17 cellular contexts compared by ENCODE assay signal in the genomic region with DNA sequence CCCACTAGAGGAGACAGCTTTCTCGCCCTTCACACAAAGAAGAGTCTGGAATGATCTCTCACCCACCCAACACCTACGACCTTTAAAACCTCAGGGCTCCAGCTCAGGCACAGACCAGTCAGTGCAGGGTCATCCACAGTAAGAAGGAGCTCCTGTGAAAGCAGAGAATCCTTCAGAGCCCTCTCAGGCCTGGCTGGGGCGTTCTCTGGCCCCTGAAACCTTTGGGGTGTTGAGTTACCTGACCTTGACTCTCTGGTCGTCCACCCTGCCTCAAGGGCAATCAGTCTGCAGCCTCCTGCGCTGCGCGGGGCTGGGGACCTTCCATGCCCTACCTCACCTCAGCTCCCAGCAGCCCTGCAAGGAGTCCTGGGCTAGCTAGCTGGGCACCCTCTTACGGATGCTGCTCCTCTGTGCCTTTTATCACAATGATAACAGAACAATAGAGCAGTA.
DNase-seq lines count a peak whose midpoint lies in the region; FAIRE-seq and TF ChIP-seq lines count a peak whose summit lies in the region.
"Had no signal": no experiment of that assay in that cellular context is flagged by ENCODE, and none has a peak within 500 bp of the region (broad histone marks: within the 10 kb centered on the region; RNA-seq: fewer than 3 reads in every experiment).

No MANE protein-coding gene starts in this region.

- H3K9ac ChIP-seq in endodermal cell (ENCODE audit: extremely low read depth, low read length, poor library complexity, severe bottlenecking) = no peak overlapping the region
- H3K9ac ChIP-seq in kidney (ENCODE audit: low read length in 2 of 2) = no peak overlapping the region

- 86 to 91% methylated on average over 8 of the region's 8 CpGs for WGBS in endodermal cell (ENCODE audit: insufficient coverage in 1 of 2, insufficient read length in 1 of 2), 2 experiments

- H3K4me1 Mint-ChIP-seq in endodermal cell = peaks cover 15% of the 10 kb centered on the region

- H3K27ac ChIP-seq in ascending aorta (peak overlapping the region; percentile 36 to 65), endodermal cell (ENCODE audit: low read depth, low read length) (no peak overlapping the region), kidney (ENCODE audit: low read depth in 2 of 2, low read length in 2 of 2) (no peak overlapping the region), tibial artery (peak overlapping the region; percentile 26 to 76)
- H3K27ac ChIP-seq: RWPE1 had no signal

- TF ChIP-seq CTCF in ascending aorta (IDR thresholded peaks at IDR 0.05) (no peak), endodermal cell (conservative IDR thresholded peaks at IDR 0.05) (no peak), kidney (IDR thresholded peaks at IDR 0.05; ENCODE audit: borderline replicate concordance, extremely low read depth, insufficient read depth) (no peak), tibial artery (IDR thresholded peaks at IDR 0.05) (no peak)

- H3K9me3 ChIP-seq in ascending aorta = no peaks in the 10 kb centered on the region
- no peaks in the 10 kb centered on the region for H3K9me3 ChIP-seq in endodermal cell (ENCODE audit: control insufficient read depth, low read length)
- H3K9me3 ChIP-seq in kidney (ENCODE audit: control insufficient read depth in 1 of 2, low read length in 2 of 2) = no peaks in the 10 kb centered on the region
- H3K9me3 ChIP-seq in tibial artery = no peaks in the 10 kb centered on the region

- no peaks in the 10 kb centered on the region for H3K9me3 Mint-ChIP-seq in endodermal cell

- H3K4me3 ChIP-seq in ascending aorta (no peak overlapping the region), endodermal cell (ENCODE audit: low read length) (no peak overlapping the region), kidney (ENCODE audit: low read length in 2 of 2) (no peak overlapping the region), tibial artery (no peak overlapping the region)

- H3K4me3 Mint-ChIP-seq in endodermal cell = no peak overlapping the region

- H3K27me3 ChIP-seq in ascending aorta = no peaks in the 10 kb centered on the region
- H3K27me3 ChIP-seq in endodermal cell (ENCODE audit: control insufficient read depth, insufficient read depth, low read length, poor library complexity, severe bottlenecking) = no peaks in the 10 kb centered on the region
- no peaks in the 10 kb centered on the region for H3K27me3 ChIP-seq in tibial artery

- DNase-seq in ascending aorta (ENCODE audit: low spot score in 2 of 2) = peak in 1 of 2 donors; percentile 50
- peak; percentile 46 for DNase-seq in endodermal cell
- peak; percentile 59 for DNase-seq in kidney
- DNase-seq in tibial artery = peak in 1 of 2 donors; percentile 58
- DNase-seq in T-helper 2 cell = no peak
- no peak for DNase-seq in stimulated activated CD4-positive, alpha-beta T cell treated with anti-CD3 and anti-CD28 coated beads, Interleukin-4, amount 100 ng/mL, for 4 hours
- no peak for DNase-seq in NOMO-1 treated with DMSO at 0.1 percent for 48 hours (lab: John Stamatoyannopoulos, UW; ENCODE audit: unreplicated experiment)
- DNase-seq: ACHN, AML-193, COR-L47, GF-D8, GOT3, NCI-H187, NCI-H345, NCI-H526 treated with DMSO at 0.1 percent for 48 hours had no signal

- no peaks in the 10 kb centered on the region for H3K36me3 Mint-ChIP-seq in endodermal cell (ENCODE audit: low read depth)

- H3K4me1 ChIP-seq in ascending aorta (peaks cover 8 to 36% of the 10 kb centered on the region in 2 donors), endodermal cell (ENCODE audit: control insufficient read depth, insufficient read depth, low read length) (peaks cover 12% of the 10 kb centered on the region), kidney (ENCODE audit: control insufficient read depth in 1 of 2, insufficient read depth in 1 of 2, low read depth in 1 of 2, low read length in 2 of 2) (no peaks in the 10 kb centered on the region), tibial artery (peaks cover 0 to 72% (median 43%) of the 10 kb centered on the region in 4 donors)

- intact Hi-C loops in ascending aorta (cut with DNase I) (no loop called here), kidney (cut with DNase I) (no loop called here), tibial artery (cut with DNase I; ENCODE audit: low total_unique reads) (no loop called here)

- no peak for FAIRE-seq in kidney (lab: Jason Lieb, UNC)
- FAIRE-seq: GM12892 had no signal

- H3K36me3 ChIP-seq in ascending aorta (peaks cover 0 to 2% of the 10 kb centered on the region in 2 donors), endodermal cell (ENCODE audit: control insufficient read depth, insufficient read depth, low read length) (no peaks in the 10 kb centered on the region), kidney (ENCODE audit: control insufficient read depth in 1 of 2, insufficient read depth in 2 of 2, low read length in 2 of 2) (no peaks in the 10 kb centered on the region), tibial artery (peaks cover 0 to 8% (median 0%) of the 10 kb centered on the region in 3 donors)

- H3K27ac Mint-ChIP-seq in endodermal cell = no peak overlapping the region

- H3K27me3 Mint-ChIP-seq in endodermal cell (ENCODE audit: insufficient read depth) = no peaks in the 10 kb centered on the region

Comparison
In these comparisons a context has a peak if more than half of its experiments do, and no peak if none do; other contexts are left out.
1. DNase-seq: peak in endodermal cell (single experiment) and kidney (single experiment); none in T-helper 2 cell (0 of 5), stimulated activated CD4-positive, alpha-beta T cell treated with anti-CD3 and anti-CD28 coated beads, Interleukin-4, amount 100 ng/mL, for 4 hours (0 of 2) and NOMO-1 treated with DMSO at 0.1 percent for 48 hours (single experiment).
2. H3K27ac ChIP-seq: peak in ascending aorta (2 of 2) and tibial artery (2 of 2); none in endodermal cell (single experiment) and kidney (0 of 2).